In the genomic region with DNA sequence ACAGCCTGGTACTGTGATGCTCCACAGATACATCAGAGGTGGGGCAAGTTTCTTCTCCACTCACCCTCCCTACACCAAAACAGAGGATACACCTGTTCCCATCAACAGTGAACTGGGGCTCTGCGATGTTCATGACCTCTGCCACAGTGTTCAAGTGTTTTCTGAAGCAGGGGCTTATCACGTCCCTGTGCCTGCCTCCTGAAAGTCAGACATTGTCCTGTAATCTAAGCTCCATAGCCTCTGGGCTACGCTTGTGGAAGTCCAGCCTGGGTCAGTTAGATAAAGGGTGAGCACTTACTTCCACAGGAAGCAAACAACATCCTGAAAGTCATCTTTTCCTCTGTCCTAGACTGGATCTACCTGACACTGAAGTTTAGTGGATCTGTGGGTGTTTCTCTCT, we compare ENCODE assay signal across 19 cellular contexts. TPM values are rescaled to one million over a fixed set of nuclear protein-coding genes. Genes with fewer than 3 reads are reported as not detected.
DNase-seq lines count a peak whose midpoint lies in the region; ATAC-seq and TF ChIP-seq lines count a peak whose summit lies in the region.
"Had no signal": no experiment of that assay in that cellular context is flagged by ENCODE, and none has a peak within 500 bp of the region (broad histone marks: within the 10 kb centered on the region; RNA-seq: fewer than 3 reads in every experiment).

No MANE protein-coding gene starts in this region.

- H3K79me1 ChIP-seq in neuronal stem cell (ENCODE audit: low read depth, low read length), result no peaks in the 10 kb centered on the region

- peak overlapping the region; percentile 6 for H2AFZ ChIP-seq in neuronal stem cell (ENCODE audit: low read length)

- H3K4me1 ChIP-seq in left ventricle myocardium inferior (peaks cover 53% of the 10 kb centered on the region), neuronal stem cell (ENCODE audit: control insufficient read depth in 2 of 2, insufficient read depth in 1 of 2, low read depth in 1 of 2, low read length in 2 of 2) (no peaks in the 10 kb centered on the region)

- intact Hi-C loops in left ventricle myocardium inferior (cut with micrococcal nuclease), result no loop called here

- H2BK15ac ChIP-seq in neuronal stem cell (ENCODE audit: low read length), result no peak overlapping the region

- no peak overlapping the region for H3K4me2 ChIP-seq in neuronal stem cell (ENCODE audit: insufficient read depth, low read length, poor library complexity, severe bottlenecking)
- H3K4me2 ChIP-seq: A549 had no signal

- no peak overlapping the region for H3K18ac ChIP-seq in neuronal stem cell (ENCODE audit: low read length)

- no peak overlapping the region for H2AK5ac ChIP-seq in neuronal stem cell (ENCODE audit: low read depth, low read length)

- no peak overlapping the region for H2BK5ac ChIP-seq in neuronal stem cell (ENCODE audit: low read length)

- H2BK120ac ChIP-seq in neuronal stem cell (ENCODE audit: low read depth, low read length), result no peak overlapping the region

- H3K27me3 ChIP-seq in left ventricle myocardium inferior (ENCODE audit: low read depth), result no peaks in the 10 kb centered on the region
- H3K27me3 ChIP-seq in neuronal stem cell (ENCODE audit: control insufficient read depth in 3 of 3, insufficient read depth in 3 of 3, low read depth in 1 of 3, low read length in 3 of 3), result no peaks in the 10 kb centered on the region
- H3K27me3 ChIP-seq: SJSA1 had no signal

- no peak overlapping the region for H3K23ac ChIP-seq in neuronal stem cell (ENCODE audit: low read depth, low read length, poor library complexity)

- H3K9me3 ChIP-seq in left ventricle myocardium inferior (replicated peaks), result no peaks in the 10 kb centered on the region
- no peaks in the 10 kb centered on the region for H3K9me3 ChIP-seq in neuronal stem cell (replicated peaks in 1 of 2; ENCODE audit: control insufficient read depth in 2 of 2, insufficient read depth in 1 of 2, low read depth in 1 of 2, low read length in 2 of 2)
- H3K9me3 ChIP-seq: A549; BLaER1 treated with 17β-estradiol and CSF1 and Interleukin-3, amounts not matched to agents 10 nM and 100 nM; SJSA1 had no signal

- DNase-seq in OCI-M2 (lab: John Stamatoyannopoulos, UW; ENCODE audit: unreplicated experiment) (peak; percentile 11), dermis microvascular lymphatic vessel endothelial cell (ENCODE audit: low read depth in 2 of 2) (peak; percentile 44 to 74), left ventricle myocardium inferior (no peak), neuronal stem cell (ENCODE audit: low spot score) (no peak), NCI-H524 (lab: John Stamatoyannopoulos, UW) (no peak), NCI-H2029 treated with DMSO at 0.1 percent for 48 hours (lab: John Stamatoyannopoulos, UW) (no peak)
- DNase-seq: CD8-positive, alpha-beta memory T cell; DND-41; GOT3; NCI-H187 treated with DMSO at 0.1 percent for 48 hours; NK-92 treated with Interleukin-12 subunit alpha and Interleukin-12 subunit beta, amount 100 ng/mL, for 24 hours; PC-3 had no signal

- H3K4me3 ChIP-seq in left ventricle myocardium inferior, result no peak overlapping the region
- H3K4me3 ChIP-seq in neuronal stem cell (ENCODE audit: low read length in 2 of 2), result no peak overlapping the region
- H3K4me3 ChIP-seq: A549; BLaER1 treated with 17β-estradiol and CSF1 and Interleukin-3, amounts not matched to agents 10 nM and 100 nM; GM12878; SJSA1 had no signal

- H4K91ac ChIP-seq in neuronal stem cell (ENCODE audit: low read depth, low read length, poor library complexity), result no peak overlapping the region

- H3K14ac ChIP-seq in neuronal stem cell (ENCODE audit: low read length), result no peak overlapping the region

- TF ChIP-seq CTCF in left ventricle myocardium inferior (IDR thresholded peaks at IDR 0.05; ENCODE audit: borderline replicate concordance), result no peak

- H3K36me3 ChIP-seq in left ventricle myocardium inferior (no peaks in the 10 kb centered on the region), neuronal stem cell (replicated peaks in 1 of 2; ENCODE audit: control insufficient read depth in 2 of 2, insufficient read depth in 2 of 2, low read length in 2 of 2) (no peaks in the 10 kb centered on the region)
- H3K36me3 ChIP-seq: BLaER1 treated with 17β-estradiol and CSF1 and Interleukin-3, amounts not matched to agents 10 nM and 100 nM; SJSA1 had no signal

- no peak overlapping the region for H3K4ac ChIP-seq in neuronal stem cell (ENCODE audit: low read length)

- no peak overlapping the region for H3K9ac ChIP-seq in neuronal stem cell (ENCODE audit: low read depth, low read length, poor library complexity)
- H3K9ac ChIP-seq: BLaER1 treated with 17β-estradiol and CSF1 and Interleukin-3, amounts not matched to agents 10 nM and 100 nM had no signal

- no CpG with 5 or more reads among the region's 3 CpGs for WGBS in neuronal stem cell (ENCODE audit: extremely low coverage in 2 of 2, insufficient read length in 2 of 2, insufficient replicate concordance in 1 of 2), 2 donors

- ATAC-seq in HG02870 (IDR thresholded peaks at IDR 0.05; ENCODE audit: unreplicated experiment) (no peak), HG03378 (IDR thresholded peaks at IDR 0.05; ENCODE audit: unreplicated experiment) (no peak)
- ATAC-seq: A549, GM12878, PC-3 had no signal

- no peak overlapping the region for H2BK12ac ChIP-seq in neuronal stem cell (ENCODE audit: low read length)

- H4K8ac ChIP-seq in neuronal stem cell (ENCODE audit: low read depth, low read length), result no peak overlapping the region

- H3K27ac ChIP-seq in left ventricle myocardium inferior (replicated peaks) (peak overlapping the region; percentile 78), neuronal stem cell (replicated peaks; ENCODE audit: low read length) (no peak overlapping the region)
- H3K27ac ChIP-seq: A549; BLaER1 treated with 17β-estradiol and CSF1 and Interleukin-3, amounts not matched to agents 10 nM and 100 nM; RWPE1; SJSA1 had no signal

RNA-seq across cellular contexts. Expression of a gene that starts 20.2 kb away (rescaled TPM):
- total RNA-seq in dermis microvascular lymphatic vessel endothelial cell (not detected in 2 replicates), left ventricle myocardium inferior (3.8 TPM)
- 0.15 TPM for polyA plus RNA-seq in neuronal stem cell (2013, experiment 1 of 2)
- polyA plus RNA-seq in neuronal stem cell (2013, experiment 2 of 2), result 0.04 TPM
- total RNA-seq: GM12878 had no signal
- polyA plus RNA-seq: CD8-positive, alpha-beta memory T cell had no signal

RNA-seq across cellular contexts. Expression of a gene that starts 38.9 kb away (rescaled TPM):
- total RNA-seq in dermis microvascular lymphatic vessel endothelial cell, result 26.3 and 33.1 TPM in 2 replicates
- 54.5 TPM for total RNA-seq in left ventricle myocardium inferior
- 60.4 TPM for polyA plus RNA-seq in neuronal stem cell (2013, experiment 1 of 2)
- polyA plus RNA-seq in neuronal stem cell (2013, experiment 2 of 2), result 63.1 TPM

Comparison
In these comparisons a context has a peak if more than half of its experiments do, and no peak if none do; other contexts are left out.
1. DNase-seq: peak in OCI-M2 (single experiment) and dermis microvascular lymphatic vessel endothelial cell (2 of 2); none in left ventricle myocardium inferior (single experiment), neuronal stem cell (single experiment), NCI-H524 (0 of 2) and NCI-H2029 treated with DMSO at 0.1 percent for 48 hours (single experiment).